In genomic region chr2:45649855-45650806, GRCh38 we compare ENCODE assay signal across 1 cellular context.
TF ChIP-seq lines count a peak whose summit lies in the region.

No MANE protein-coding gene starts in this region.

TF ChIP-seq in HepG2, 621 proteins besides CTCF, POLR2A, EP300 and RAD21 (continued from another document):
- TF ChIP-seq ZNF512 (CRISPR knock-in tag; IDR thresholded peaks at IDR 0.05) (no peak), NR2F1 (CRISPR knock-in tag; IDR thresholded peaks at IDR 0.05) (0 out of 4 replicates have a peak, but pooled peaks of 1 of the 2 experiments have one; percentile 38), MED1 (CRISPR knock-in tag; IDR thresholded peaks at IDR 0.05) (peak; percentile 43; the same call in 1 of the 2 replicates), AGO1 (IDR thresholded peaks at IDR 0.05; ENCODE audit: low read depth, low read length, poor library complexity, severe bottlenecking) (no peak), ZSCAN12 (CRISPR knock-in tag; IDR thresholded peaks at IDR 0.05) (0 out of 2 replicates have a peak, but pooled peaks have one; percentile 20), ZBTB8A (CRISPR knock-in tag; IDR thresholded peaks at IDR 0.05; ENCODE audit: borderline replicate concordance, low read depth) (no peak), ZNF44 (CRISPR knock-in tag; IDR thresholded peaks at IDR 0.05) (0 out of 2 replicates have a peak, but pooled peaks have one; percentile 10), ZNF326 (CRISPR knock-in tag; IDR thresholded peaks at IDR 0.05; ENCODE audit: borderline replicate concordance) (no peak), AGO2 (optimal IDR thresholded peaks at IDR 0.05; ENCODE audit: low read depth, low read length) (peak; percentile 56), HNRNPH1 (optimal IDR thresholded peaks at IDR 0.05; ENCODE audit: low read depth, low read length) (no peak), IKZF4 (CRISPR knock-in tag; IDR thresholded peaks at IDR 0.05; ENCODE audit: borderline replicate concordance, low read depth, not compliant biosample characterization) (no peak), NAIF1 (CRISPR knock-in tag; IDR thresholded peaks at IDR 0.05; ENCODE audit: borderline replicate concordance) (no peak), MED13 (CRISPR knock-in tag; IDR thresholded peaks at IDR 0.05) (no peak), ZNF790 (CRISPR knock-in tag; IDR thresholded peaks at IDR 0.05; ENCODE audit: borderline replicate concordance) (no peak), JUNB (CRISPR knock-in tag; IDR thresholded peaks at IDR 0.05; ENCODE audit: borderline replicate concordance) (no peak), TGIF2 (CRISPR knock-in tag; IDR thresholded peaks at IDR 0.05) (no peak), ZNF484 (CRISPR knock-in tag; IDR thresholded peaks at IDR 0.05; ENCODE audit: borderline replicate concordance, low read depth) (no peak), ZNF746 (CRISPR knock-in tag; IDR thresholded peaks at IDR 0.05) (no peak; the same call in 1 of the 2 replicates), ZNF331 (CRISPR knock-in tag; IDR thresholded peaks at IDR 0.05) (0 out of 2 replicates have a peak, but pooled peaks have one; percentile 48), PAWR (CRISPR knock-in tag; IDR thresholded peaks at IDR 0.05; ENCODE audit: borderline replicate concordance) (no peak)
